22 cellular contexts compared by ENCODE assay signal in genomic region chr13:24539500-24540165, GRCh38.
"Had no signal": no experiment of that assay in that cellular context is flagged by ENCODE, and none has a peak within 500 bp of the region (broad histone marks: within the 10 kb centered on the region; RNA-seq: fewer than 3 reads in every experiment).

No MANE protein-coding gene starts in this region.

- H3K36me3 ChIP-seq: esophagus squamous epithelium, left lung, neutrophil, sigmoid colon, tibial nerve, upper lobe of right lung, vagina had no signal

- DNase-seq: dermis blood vessel endothelial cell; esophagus squamous epithelium; foreskin fibroblast; immature natural killer cell; mesenchymal stem cell; midbrain; naive B cell; psoas muscle; retina; sigmoid colon; stimulated activated CD4-positive, alpha-beta T cell treated with anti-CD3 and anti-CD28 coated beads, Interleukin-2, amount 100 ng/mL, for 24 hours; stimulated activated CD4-positive, alpha-beta T cell treated with anti-CD3 and anti-CD28 coated beads, Interleukin-4, amount 100 ng/mL, for 4 hours; stimulated activated naive B cell treated with anti-CD40 and anti-IgM and Interleukin-4, amounts not matched to agents 10 μg/mL and 1 μg/mL and 100 μg/mL, for 72 hours; stimulated activated naive CD8-positive, alpha-beta T cell treated with anti-CD3 and anti-CD28 coated beads, Interleukin-15, amount 100 ng/mL, for 72 hours; testis; upper lobe of right lung had no signal

- H3K27ac ChIP-seq: esophagus squamous epithelium, left lung, neutrophil, psoas muscle, sigmoid colon, skin epidermis, testis, tibial nerve, upper lobe of right lung, vagina had no signal

- H3K4me1 ChIP-seq: psoas muscle had no signal

- H3K9me3 ChIP-seq: esophagus squamous epithelium, left lung, neutrophil, psoas muscle, sigmoid colon, testis, tibial nerve, upper lobe of right lung, vagina had no signal

- H3K4me3 ChIP-seq: esophagus squamous epithelium, left lung, lung, psoas muscle, sigmoid colon, skin epidermis, testis, tibial nerve, upper lobe of right lung, vagina had no signal

- H3K27me3 ChIP-seq: testis, vagina had no signal

- ATAC-seq: left lung; psoas muscle; stimulated activated naive B cell treated with anti-CD40 and anti-IgM and Interleukin-4, amounts not matched to agents 10 μg/mL and 1 μg/mL and 100 μg/mL, for 72 hours had no signal
